ENCODE assay signal across 17 cellular contexts in the genomic region with DNA sequence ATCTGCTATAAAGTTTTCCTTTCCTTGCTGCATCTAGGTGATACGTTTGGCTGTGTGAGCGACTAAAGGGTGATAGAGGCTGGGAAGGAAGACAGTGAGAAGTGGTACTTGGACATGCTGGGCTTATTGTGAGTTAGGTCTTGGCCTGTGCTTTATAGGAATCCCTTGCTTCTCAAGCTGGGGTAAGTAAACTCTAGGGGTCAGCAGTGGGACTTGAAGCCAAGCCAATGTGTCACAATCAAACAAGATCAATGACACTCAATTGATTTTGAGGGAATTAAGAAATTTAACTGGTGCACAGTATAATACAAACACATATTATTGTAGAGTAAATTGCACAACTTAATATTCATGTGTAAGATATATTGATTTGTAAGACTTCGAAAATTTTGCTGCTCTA.
DNase-seq lines count a peak whose midpoint lies in the region; ATAC-seq and TF ChIP-seq lines count a peak whose summit lies in the region.
"Had no signal": no experiment of that assay in that cellular context is flagged by ENCODE, and none has a peak within 500 bp of the region (broad histone marks: within the 10 kb centered on the region; RNA-seq: fewer than 3 reads in every experiment).

No MANE protein-coding gene starts in this region.

- intact Hi-C loops in adrenal gland (cut with DNase I), result no loop called here

- H3K27me3 ChIP-seq in H9 (ENCODE audit: insufficient read depth, low read length), result no peaks in the 10 kb centered on the region
- H3K27me3 ChIP-seq in foreskin keratinocyte, result no peaks in the 10 kb centered on the region
- H3K27me3 ChIP-seq in mesendoderm (ENCODE audit: insufficient read depth, low read length, poor library complexity), result no peaks in the 10 kb centered on the region
- no peaks in the 10 kb centered on the region for H3K27me3 ChIP-seq in adrenal gland

- H2BK5ac ChIP-seq in H9 (ENCODE audit: insufficient read length, low read length), result no peak overlapping the region
- no peak overlapping the region for H2BK5ac ChIP-seq in mesendoderm (ENCODE audit: low read length)

- H3K18ac ChIP-seq in H9 (ENCODE audit: insufficient read length, low read depth, low read length) (no peak overlapping the region), mesendoderm (ENCODE audit: low read length) (no peak overlapping the region)

- no CpG with 5 or more reads among the region's 3 CpGs for WGBS in H9 (ENCODE audit: extremely low coverage, insufficient read length, low lambda C conversion rate)
- no CpG with 5 or more reads among the region's 3 CpGs for WGBS in mesendoderm (ENCODE audit: extremely low coverage, insufficient coverage, low lambda C conversion rate)
- 84 to 93% (median 89%) methylated on average over 3 of the region's 3 CpGs for WGBS in adrenal gland, 4 donors

- no peak overlapping the region for H3K4me3 ChIP-seq in mesendoderm (ENCODE audit: low read length)
- no peak overlapping the region for H3K4me3 ChIP-seq in adrenal gland

- H4K8ac ChIP-seq in H9 (replicated peaks; ENCODE audit: insufficient read length, low read depth, low read length), result no peak overlapping the region
- no peak overlapping the region for H4K8ac ChIP-seq in mesendoderm (ENCODE audit: low read depth, low read length)

- in situ Hi-C loops in SK-MEL-5 (cut with HindIII; ENCODE audit: low pct_unique_long_range_greater_than_20kb, low sequenced_read_pairs), result no loop called here

- no peak overlapping the region for H3K4ac ChIP-seq in H9 (ENCODE audit: low read depth, low read length)
- H3K4ac ChIP-seq in mesendoderm (ENCODE audit: low read depth, low read length), result no peak overlapping the region

- no peak overlapping the region for H3K4me3 Mint-ChIP-seq in H9

- no peak overlapping the region for H2AFZ ChIP-seq in H9 (ENCODE audit: low read length)

- H3T11ph ChIP-seq in H9 (ENCODE audit: low read length), result no peak overlapping the region

- H2AK5ac ChIP-seq in H9 (ENCODE audit: insufficient read length, low read length) (no peak overlapping the region), mesendoderm (ENCODE audit: low read length) (no peak overlapping the region)

- H3K27ac Mint-ChIP-seq in H9, result peak overlapping the region in 1 of 3 experiments; percentile 4; a peak in 1 of 7 replicates

- ATAC-seq in foreskin keratinocyte (no peak), HG03571 (IDR thresholded peaks at IDR 0.05; ENCODE audit: unreplicated experiment) (no peak)

- no peak for DNase-seq in H9
- DNase-seq in SK-MEL-5 (ENCODE audit: low read depth, low spot score), result peak; percentile 11
- no peak for DNase-seq in foreskin keratinocyte
- peak; percentile 69 for DNase-seq in mesendoderm
- DNase-seq in adrenal gland, result no peak
- no peak for DNase-seq in NCI-H146 (lab: John Stamatoyannopoulos, UW)
- no peak for DNase-seq in DMS53 treated with DMSO at 0.1 percent for 48 hours (lab: John Stamatoyannopoulos, UW; ENCODE audit: unreplicated experiment)
- DNase-seq: DMS 273 treated with DMSO at 0.1 percent for 48 hours; MV-4-11; NCI-H1436; NCI-H2081 treated with DMSO at 0.1 percent for 48 hours; NCI-H2227 treated with DMSO at 0.1 percent for 48 hours; NCI-H524; NK-92 treated with Interleukin-12 subunit alpha and Interleukin-12 subunit beta, amount 100 ng/mL, for 24 hours had no signal

- H3K27me3 Mint-ChIP-seq in H9 (ENCODE audit: low read depth), result no peaks in the 10 kb centered on the region

- no peak overlapping the region for H3K14ac ChIP-seq in H9 (ENCODE audit: insufficient read depth, low read length)

- peaks cover 5% of the 10 kb centered on the region for H3K4me1 ChIP-seq in H9 (ENCODE audit: insufficient read depth, low read length)
- H3K4me1 ChIP-seq in foreskin keratinocyte, result peaks cover 4% of the 10 kb centered on the region
- H3K4me1 ChIP-seq in mesendoderm (ENCODE audit: control insufficient read depth, low read depth, low read length), result peaks cover 10% of the 10 kb centered on the region
- H3K4me1 ChIP-seq in adrenal gland (replicated peaks in 1 of 2), result no peaks in the 10 kb centered on the region

- H3K9me3 Mint-ChIP-seq in H9, result no peaks in the 10 kb centered on the region

- H3K56ac ChIP-seq in H9 (ENCODE audit: insufficient read length, low read depth, low read length) (no peak overlapping the region), mesendoderm (ENCODE audit: low read length) (no peak overlapping the region)

- H2BK20ac ChIP-seq in H9 (ENCODE audit: low read depth, low read length, poor library complexity, severe bottlenecking), result no peak overlapping the region

- no peaks in the 10 kb centered on the region for H4K20me1 ChIP-seq in H9 (ENCODE audit: control insufficient read depth, insufficient read depth, insufficient read length)

- peaks cover 10 to 19% of the 10 kb centered on the region in 2 experiments for H3K4me1 Mint-ChIP-seq in H9

- H3K36me3 Mint-ChIP-seq in H9 (ENCODE audit: insufficient read depth in 1 of 3, low read depth in 3 of 3), result no peaks in the 10 kb centered on the region; a peak in 1 of 7 replicates

- no peak overlapping the region for H3K4me2 ChIP-seq in H9 (ENCODE audit: insufficient read depth, insufficient read length, low read length)
- H3K4me2 ChIP-seq in mesendoderm (ENCODE audit: low read length), result no peak overlapping the region

- no peak overlapping the region for H2BK12ac ChIP-seq in H9 (ENCODE audit: insufficient read length, low read depth, low read length)

- no peaks in the 10 kb centered on the region for H3K79me1 ChIP-seq in H9 (ENCODE audit: insufficient read depth, low read depth, low read length, poor library complexity, severe bottlenecking)
- H3K79me1 ChIP-seq in mesendoderm (ENCODE audit: low read length), result no peaks in the 10 kb centered on the region

- H2BK15ac ChIP-seq in H9 (ENCODE audit: low read depth, low read length) (no peak overlapping the region), mesendoderm (replicated peaks; ENCODE audit: low read depth) (no peak overlapping the region)

- H3K79me2 ChIP-seq in H9 (ENCODE audit: insufficient read depth, low read length) (no peaks in the 10 kb centered on the region), mesendoderm (ENCODE audit: control insufficient read depth, insufficient read depth, low read length) (no peaks in the 10 kb centered on the region)

- no peak overlapping the region for H3K9ac ChIP-seq in H9 (ENCODE audit: extremely low read depth, insufficient read length, low read length)
- H3K9ac ChIP-seq in mesendoderm (ENCODE audit: low read length), result no peak overlapping the region

- H3K23ac ChIP-seq in H9 (ENCODE audit: insufficient read length, low read depth, low read length) (no peak overlapping the region), mesendoderm (ENCODE audit: low read length) (no peak overlapping the region)

- H3K36me3 ChIP-seq in mesendoderm (ENCODE audit: control insufficient read depth, insufficient read depth, low read length) (no peaks in the 10 kb centered on the region), adrenal gland (replicated peaks in 1 of 2) (no peaks in the 10 kb centered on the region)

- no peaks in the 10 kb centered on the region for H3K23me2 ChIP-seq in H9 (ENCODE audit: insufficient read length, low read depth, low read length, poor library complexity, severe bottlenecking)

- no peak overlapping the region for H3K27ac ChIP-seq in H9 (ENCODE audit: insufficient read length, low read depth, low read length)
- peak overlapping the region; percentile 94 for H3K27ac ChIP-seq in foreskin keratinocyte
- H3K27ac ChIP-seq in mesendoderm (ENCODE audit: low read depth, low read length), result no peak overlapping the region
- no peak overlapping the region for H3K27ac ChIP-seq in adrenal gland
- H3K27ac ChIP-seq: C4-2B, HL-60 had no signal

- TF ChIP-seq CTCF in H9 (conservative IDR thresholded peaks at IDR 0.05) (peak; percentile 52; the same call in 2 of the 3 replicates), foreskin keratinocyte (conservative IDR thresholded peaks at IDR 0.05) (no peak), adrenal gland (IDR thresholded peaks at IDR 0.05) (no peak)

- H4K91ac ChIP-seq in H9 (ENCODE audit: insufficient read length, low read depth, low read length), result no peak overlapping the region

- H3K9me3 ChIP-seq in H9 (ENCODE audit: control insufficient read depth, low read depth, low read length), result no peaks in the 10 kb centered on the region
- H3K9me3 ChIP-seq in adrenal gland (replicated peaks in 1 of 3), result no peaks in the 10 kb centered on the region

- TF ChIP-seq POLR2A in adrenal gland (IDR thresholded peaks at IDR 0.05), result no peak

- H2BK120ac ChIP-seq in H9 (ENCODE audit: low read depth, low read length, poor library complexity, severe bottlenecking) (no peak overlapping the region), mesendoderm (ENCODE audit: low read depth, low read length) (no peak overlapping the region)

- H4K5ac ChIP-seq in H9 (ENCODE audit: insufficient read length, low read depth, low read length), result no peak overlapping the region
- H4K5ac ChIP-seq in mesendoderm (ENCODE audit: low read length), result no peak overlapping the region

Comparison
In these comparisons a context has a peak if more than half of its experiments do, and no peak if none do; other contexts are left out.
1. DNase-seq: peak in SK-MEL-5 (single experiment) and mesendoderm (single experiment); none in H9 (single experiment), foreskin keratinocyte (0 of 2), adrenal gland (0 of 7), NCI-H146 (single experiment) and DMS53 treated with DMSO at 0.1 percent for 48 hours (single experiment).